Comparison of ENCODE assay signal across 17 cellular contexts in genomic region chr3:67064105-67064504, GRCh38.
DNase-seq lines count a peak whose midpoint lies in the region; ATAC-seq, FAIRE-seq and TF ChIP-seq lines count a peak whose summit lies in the region.
"Had no signal": no experiment of that assay in that cellular context is flagged by ENCODE, and none has a peak within 500 bp of the region (broad histone marks: within the 10 kb centered on the region; RNA-seq: fewer than 3 reads in every experiment).

No MANE protein-coding gene starts in this region.

- no peak overlapping the region for H3K27ac Mint-ChIP-seq in effector memory CD8-positive, alpha-beta T cell
- H3K27ac Mint-ChIP-seq: B cell; CD4-positive, CD25-positive, alpha-beta regulatory T cell had no signal

- H3K4me1 Mint-ChIP-seq in effector memory CD8-positive, alpha-beta T cell (ENCODE audit: low read depth in 2 of 2) = peaks cover 0 to 2% of the 10 kb centered on the region in 2 donors

- no peak for ATAC-seq in HG03460 (IDR thresholded peaks at IDR 0.05; ENCODE audit: unreplicated experiment)
- ATAC-seq in effector memory CD8-positive, alpha-beta T cell (replicated peaks) = no peak

- H3K4me3 Mint-ChIP-seq in effector memory CD8-positive, alpha-beta T cell = no peak overlapping the region
- H3K4me3 Mint-ChIP-seq: B cell; CD4-positive, CD25-positive, alpha-beta regulatory T cell had no signal

- peak; percentile 62 for FAIRE-seq in RCC 7860 (lab: Jason Lieb, UNC)

- H3K36me3 Mint-ChIP-seq in effector memory CD8-positive, alpha-beta T cell (ENCODE audit: insufficient read depth) = no peaks in the 10 kb centered on the region
- H3K36me3 Mint-ChIP-seq: CD4-positive, CD25-positive, alpha-beta regulatory T cell had no signal

- H3K9me3 Mint-ChIP-seq in effector memory CD8-positive, alpha-beta T cell = peaks cover 0 to 2% of the 10 kb centered on the region in 2 donors

- peaks cover 12 to 28% of the 10 kb centered on the region in 2 donors for H3K27me3 Mint-ChIP-seq in effector memory CD8-positive, alpha-beta T cell
- H3K27me3 Mint-ChIP-seq: B cell had no signal

- TF ChIP-seq CTCF in epithelial cell of esophagus (IDR thresholded peaks at IDR 0.05; ENCODE audit: insufficient read depth, low read depth, low read length, missing control alignments) = no peak

- DNase-seq in H4 (ENCODE audit: low spot score) (peak; percentile 39), RCC 7860 (ENCODE audit: low spot score) (peak; percentile 36), epithelial cell of esophagus (ENCODE audit: low read depth) (peak; percentile 20), lung microvascular endothelial cell (ENCODE audit: low read depth in 2 of 2) (peak; percentile 32 to 69), KBM-7 (no peak), globus pallidus (ENCODE audit: low spot score) (no peak)
- DNase-seq in effector memory CD8-positive, alpha-beta T cell = no peak
- DNase-seq: CD4-positive, CD25-positive, alpha-beta regulatory T cell; DMS53; MM.1S; NCI-H1105; NCI-H1694 treated with DMSO at 0.1 percent for 48 hours; NCI-H345; NK-92 treated with Interleukin-12 subunit alpha and Interleukin-12 subunit beta, amount 100 ng/mL, for 24 hours had no signal

- no peak overlapping the region for H3K4me3 ChIP-seq in epithelial cell of esophagus (ENCODE audit: low read length)
- H3K4me3 ChIP-seq: HAP-1 had no signal

- in situ Hi-C loops in KBM-7 (cut with MboI; ENCODE audit: low pct_unique_long_range_greater_than_20kb, low sequenced_read_pairs) = no loop called here

Comparison
In these comparisons a context has a peak if more than half of its experiments do, and no peak if none do; other contexts are left out.
1. DNase-seq: peak in H4 (single experiment), RCC 7860 (single experiment), epithelial cell of esophagus (single experiment) and lung microvascular endothelial cell (2 of 2); none in KBM-7 (single experiment), globus pallidus (single experiment) and effector memory CD8-positive, alpha-beta T cell (0 of 3).